ENCODE assay signal across 13 cellular contexts in genomic region chr13:29106651-29107050, GRCh38.
DNase-seq lines count a peak whose midpoint lies in the region; ATAC-seq and TF ChIP-seq lines count a peak whose summit lies in the region.
"Had no signal": no experiment of that assay in that cellular context is flagged by ENCODE, and none has a peak within 500 bp of the region (broad histone marks: within the 10 kb centered on the region; RNA-seq: fewer than 3 reads in every experiment).

No MANE protein-coding gene starts in this region.

- H3K27me3 Mint-ChIP-seq in neural crest cell (ENCODE audit: low read depth) = no peaks in the 10 kb centered on the region
- H3K27me3 Mint-ChIP-seq: CD8-positive, alpha-beta memory T cell had no signal

- H3K9me3 Mint-ChIP-seq in neural crest cell = no peaks in the 10 kb centered on the region
- H3K9me3 Mint-ChIP-seq: CD8-positive, alpha-beta memory T cell; IgD-negative memory B cell had no signal

- H3K4me3 Mint-ChIP-seq in neural crest cell = no peak overlapping the region
- H3K4me3 Mint-ChIP-seq: CD14-positive monocyte; CD8-positive, alpha-beta memory T cell; IgD-negative memory B cell had no signal

- H3K27ac Mint-ChIP-seq in neural crest cell (ENCODE audit: unreplicated experiment) = peak overlapping the region; percentile 93
- H3K27ac Mint-ChIP-seq: CD14-positive monocyte; CD8-positive, alpha-beta memory T cell; IgD-negative memory B cell had no signal

- H3K36me3 Mint-ChIP-seq in neural crest cell (ENCODE audit: low read depth) = no peaks in the 10 kb centered on the region
- H3K36me3 Mint-ChIP-seq: CD14-positive monocyte; CD8-positive, alpha-beta memory T cell; IgD-negative memory B cell had no signal

- DNase-seq in EL (peak; percentile 44), RPMI8226 (peak; percentile 31), neural crest cell (ENCODE audit: low read depth, low spot score) (no peak), left lobe of liver (ENCODE audit: low spot score) (no peak), DMS79 (lab: John Stamatoyannopoulos, UW) (no peak), CD1c-positive myeloid dendritic cell (ENCODE audit: extremely low spot score) (no peak)
- DNase-seq: Caco-2; CD8-positive, alpha-beta memory T cell; GDM1 had no signal

- TF ChIP-seq CTCF in neural crest cell (conservative IDR thresholded peaks at IDR 0.05) = no peak

- H3K4me1 Mint-ChIP-seq in neural crest cell = peaks cover 16% of the 10 kb centered on the region
- H3K4me1 Mint-ChIP-seq: CD14-positive monocyte; CD8-positive, alpha-beta memory T cell; IgD-negative memory B cell had no signal

- ATAC-seq in left lobe of liver (no peak), GM18867 (IDR thresholded peaks at IDR 0.05; ENCODE audit: unreplicated experiment) (no peak)
- ATAC-seq: A549 had no signal

Comparison
In these comparisons a context has a peak if more than half of its experiments do, and no peak if none do; other contexts are left out.
1. DNase-seq: peak in EL (single experiment) and RPMI8226 (single experiment); none in neural crest cell (single experiment), left lobe of liver (single experiment), DMS79 (single experiment) and CD1c-positive myeloid dendritic cell (single experiment).